In genomic region chr16:85901760-85902365, GRCh38 we compare ENCODE assay signal across 14 cellular contexts. TPM values are rescaled to one million over a fixed set of nuclear protein-coding genes. Genes with fewer than 3 reads are reported as not detected.
DNase-seq lines count a peak whose midpoint lies in the region; ATAC-seq and TF ChIP-seq lines count a peak whose summit lies in the region.
"Had no signal": no experiment of that assay in that cellular context is flagged by ENCODE, and none has a peak within 500 bp of the region (broad histone marks: within the 10 kb centered on the region; RNA-seq: fewer than 3 reads in every experiment).

No MANE protein-coding gene starts in this region.

- H3F3A ChIP-seq in neural progenitor cell (ENCODE audit: low read depth), result peaks cover 13% of the 10 kb centered on the region

- no peaks in the 10 kb centered on the region for H3K9me3 Mint-ChIP-seq in T-helper 1 cell treated with Interleukin-12 subunit alpha and Interleukin-12 subunit beta and Interleukin-4 antibody, amounts not matched to agents 30 μg/mL and 1 μg/mL, for 36 hours
- H3K9me3 Mint-ChIP-seq in activated naive CD8-positive, alpha-beta T cell treated with anti-CD3 and anti-CD28 coated beads for 36 hours, result no peaks in the 10 kb centered on the region
- peaks cover 28% of the 10 kb centered on the region for H3K9me3 Mint-ChIP-seq in neural progenitor cell

- no peak overlapping the region for H2AFZ ChIP-seq in neural progenitor cell (replicated peaks)

- H3K27ac ChIP-seq in neural progenitor cell, result no peak overlapping the region
- H3K27ac ChIP-seq: right atrium auricular region, testis, WERI-Rb-1 had no signal

- no peaks in the 10 kb centered on the region for H3K79me2 ChIP-seq in neural progenitor cell (ENCODE audit: low read depth)

- H3K36me3 Mint-ChIP-seq in T-helper 1 cell treated with Interleukin-12 subunit alpha and Interleukin-12 subunit beta and Interleukin-4 antibody, amounts not matched to agents 30 μg/mL and 1 μg/mL, for 36 hours (ENCODE audit: low read depth), result peaks cover 34% of the 10 kb centered on the region
- H3K36me3 Mint-ChIP-seq in activated naive CD8-positive, alpha-beta T cell treated with anti-CD3 and anti-CD28 coated beads for 36 hours, result peaks cover 76% of the 10 kb centered on the region
- H3K36me3 Mint-ChIP-seq in neural progenitor cell, result no peaks in the 10 kb centered on the region

- peak overlapping the region; percentile 77 for H3K4me3 Mint-ChIP-seq in T-helper 1 cell treated with Interleukin-12 subunit alpha and Interleukin-12 subunit beta and Interleukin-4 antibody, amounts not matched to agents 30 μg/mL and 1 μg/mL, for 36 hours
- H3K4me3 Mint-ChIP-seq in activated naive CD8-positive, alpha-beta T cell treated with anti-CD3 and anti-CD28 coated beads for 36 hours, result peak overlapping the region; percentile 89
- H3K4me3 Mint-ChIP-seq in neural progenitor cell, result no peak overlapping the region

- H3K27me3 ChIP-seq in H7 (ENCODE audit: control insufficient read depth, insufficient read depth, low read length) (peaks cover 29% of the 10 kb centered on the region), neural progenitor cell (peaks cover 64% of the 10 kb centered on the region)
- H3K27me3 ChIP-seq: testis had no signal

- no peak for DNase-seq in T-helper 1 cell
- peak; percentile 16 for DNase-seq in H7
- DNase-seq in activated naive CD8-positive, alpha-beta T cell treated with anti-CD3 and anti-CD28 coated beads for 36 hours, result no peak
- DNase-seq in neural progenitor cell (ENCODE audit: low spot score), result no peak
- no peak for DNase-seq in AG20443 (ENCODE audit: low spot score)
- no peak for DNase-seq in NCI-H2196 treated with DMSO at 0.1 percent for 48 hours (lab: John Stamatoyannopoulos, UW; ENCODE audit: unreplicated experiment)
- DNase-seq: DMS 273 treated with DMSO at 0.1 percent for 48 hours, NCI-H1105 treated with DMSO at 0.1 percent for 48 hours, NCI-H510A, testis had no signal

- peak overlapping the region; percentile 67 for H3K27ac Mint-ChIP-seq in T-helper 1 cell treated with Interleukin-12 subunit alpha and Interleukin-12 subunit beta and Interleukin-4 antibody, amounts not matched to agents 30 μg/mL and 1 μg/mL, for 36 hours
- peak overlapping the region; percentile 92 for H3K27ac Mint-ChIP-seq in activated naive CD8-positive, alpha-beta T cell treated with anti-CD3 and anti-CD28 coated beads for 36 hours
- H3K27ac Mint-ChIP-seq in neural progenitor cell, result no peak overlapping the region

- H4K20me1 ChIP-seq in neural progenitor cell (ENCODE audit: low read depth), result no peaks in the 10 kb centered on the region

- H3K9me3 ChIP-seq in neural progenitor cell (ENCODE audit: low read depth), result no peaks in the 10 kb centered on the region
- H3K9me3 ChIP-seq: right atrium auricular region, testis had no signal

- H3K4me1 Mint-ChIP-seq in T-helper 1 cell treated with Interleukin-12 subunit alpha and Interleukin-12 subunit beta and Interleukin-4 antibody, amounts not matched to agents 30 μg/mL and 1 μg/mL, for 36 hours (ENCODE audit: low read depth), result peaks cover 58% of the 10 kb centered on the region
- peaks cover 70% of the 10 kb centered on the region for H3K4me1 Mint-ChIP-seq in activated naive CD8-positive, alpha-beta T cell treated with anti-CD3 and anti-CD28 coated beads for 36 hours
- peaks cover 20% of the 10 kb centered on the region for H3K4me1 Mint-ChIP-seq in neural progenitor cell

- H3K4me3 ChIP-seq in H7 (ENCODE audit: insufficient read depth, low read depth, low read length) (no peak overlapping the region), neural progenitor cell (no peak overlapping the region)
- H3K4me3 ChIP-seq: right atrium auricular region, testis had no signal

- TF ChIP-seq CTCF in neural progenitor cell (IDR thresholded peaks at IDR 0.05), result no peak

- H3K36me3 ChIP-seq in H7 (replicated peaks; ENCODE audit: control insufficient read depth, insufficient read depth, low read length) (no peaks in the 10 kb centered on the region), neural progenitor cell (no peaks in the 10 kb centered on the region)
- H3K36me3 ChIP-seq: right atrium auricular region, WERI-Rb-1 had no signal

- peaks cover 21% of the 10 kb centered on the region for H3K4me1 ChIP-seq in neural progenitor cell

- no peak for ATAC-seq in HG03108 (IDR thresholded peaks at IDR 0.05; ENCODE audit: unreplicated experiment)

- H3K4me2 ChIP-seq in neural progenitor cell, result peak overlapping the region; percentile 33

- H3K27me3 Mint-ChIP-seq in T-helper 1 cell treated with Interleukin-12 subunit alpha and Interleukin-12 subunit beta and Interleukin-4 antibody, amounts not matched to agents 30 μg/mL and 1 μg/mL, for 36 hours (ENCODE audit: low read depth), result peaks cover 19% of the 10 kb centered on the region
- no peaks in the 10 kb centered on the region for H3K27me3 Mint-ChIP-seq in activated naive CD8-positive, alpha-beta T cell treated with anti-CD3 and anti-CD28 coated beads for 36 hours
- H3K27me3 Mint-ChIP-seq in neural progenitor cell (ENCODE audit: insufficient read depth, low read depth), result peaks cover 65% of the 10 kb centered on the region

- no peak overlapping the region for H3K9ac ChIP-seq in neural progenitor cell

RNA-seq across cellular contexts. Expression of gene IRF8, which starts 2.9 kb away (rescaled TPM):
- 0.21 and 2.7 TPM in 2 replicates for total RNA-seq in H7 (2014; rRNA removed; shearing (Covaris generic))
- total RNA-seq in activated naive CD8-positive, alpha-beta T cell treated with anti-CD3 and anti-CD28 coated beads for 36 hours, result 100 to 1,000 TPM; 230 to 234 TPM
- 1.2 and 2.0 TPM in 2 replicates for total RNA-seq in neural progenitor cell (ENCODE audit: low replicate concordance)

Comparison
In these comparisons a context has a peak if more than half of its experiments do, and no peak if none do; other contexts are left out.
1. RNA of gene IRF8, which starts 2.9 kb away (total RNA-seq): 230 to 234 TPM in activated naive CD8-positive, alpha-beta T cell treated with anti-CD3 and anti-CD28 coated beads for 36 hours; 1.2 to 2.0 TPM in neural progenitor cell and 0.21 to 2.7 TPM in H7; every median in the first group is over 10 times any median in the second.